Comparison of ENCODE assay signal across 24 cellular contexts in genomic region chr4:159758061-159758460, GRCh38.
"Had no signal": no experiment of that assay in that cellular context is flagged by ENCODE, and none has a peak within 500 bp of the region (broad histone marks: within the 10 kb centered on the region; RNA-seq: fewer than 3 reads in every experiment).

No MANE protein-coding gene starts in this region.

- H3K27me3 ChIP-seq: colonic mucosa, esophagus squamous epithelium, gastrocnemius medialis, heart right ventricle had no signal

- H3K4me3 ChIP-seq: colonic mucosa, esophagus squamous epithelium, gastrocnemius medialis, heart right ventricle, lower lobe of right lung, mucosa of descending colon had no signal

- DNase-seq: colonic mucosa; cortex of kidney; effector CD8-positive, alpha-beta T cell; effector memory CD8-positive, alpha-beta T cell; endodermal cell; erythroblast; esophagus squamous epithelium; foreskin fibroblast; foreskin melanocyte; gastrocnemius medialis; glutamatergic neuron; head of caudate nucleus; heart right ventricle; hippocampal formation; left cardiac atrium; left ventricle myocardium superior; lower lobe of right lung; mesenchymal stem cell; mucosa of descending colon; naive B cell had no signal

- H3K27ac Mint-ChIP-seq: dendritic cell treated with granulocyte-macrophage colony-stimulating factor and Interleukin-4, amounts not matched to agents 40 ng/mL and 50 ng/mL, for 4 days; effector memory CD8-positive, alpha-beta T cell; endodermal cell; mesothelial cell of epicardium; naive B cell had no signal

- H3K36me3 ChIP-seq: colonic mucosa, esophagus squamous epithelium, gastrocnemius medialis, heart right ventricle, lower lobe of right lung had no signal

- H3K36me3 Mint-ChIP-seq: naive B cell had no signal

- H3K27me3 Mint-ChIP-seq: dendritic cell treated with granulocyte-macrophage colony-stimulating factor and Interleukin-4, amounts not matched to agents 40 ng/mL and 50 ng/mL, for 4 days; effector memory CD8-positive, alpha-beta T cell; naive B cell had no signal

- H3K9me3 ChIP-seq: colonic mucosa, esophagus squamous epithelium, gastrocnemius medialis, lower lobe of right lung, mucosa of descending colon had no signal

- H3K4me3 Mint-ChIP-seq: dendritic cell treated with granulocyte-macrophage colony-stimulating factor and Interleukin-4, amounts not matched to agents 40 ng/mL and 50 ng/mL, for 4 days; effector memory CD8-positive, alpha-beta T cell; endodermal cell; mesothelial cell of epicardium; naive B cell had no signal

- H3K27ac ChIP-seq: colonic mucosa, epithelial cell of prostate, esophagus squamous epithelium, gastrocnemius medialis, heart right ventricle, lower lobe of right lung had no signal

- H3K4me1 Mint-ChIP-seq: mesothelial cell of epicardium, naive B cell had no signal

- H3K4me1 ChIP-seq: colonic mucosa, esophagus squamous epithelium, gastrocnemius medialis, heart right ventricle, lower lobe of right lung had no signal

- ATAC-seq: effector memory CD8-positive, alpha-beta T cell; esophagus mucosa; gastrocnemius medialis; heart right ventricle; left cardiac atrium; left ventricle myocardium superior; mucosa of descending colon had no signal
